ENCODE assay signal across 35 cellular contexts in genomic region chr2:81247648-81248047, GRCh38.
DNase-seq lines count a peak whose midpoint lies in the region; ATAC-seq, FAIRE-seq and TF ChIP-seq lines count a peak whose summit lies in the region.
"Had no signal": no experiment of that assay in that cellular context is flagged by ENCODE, and none has a peak within 500 bp of the region (broad histone marks: within the 10 kb centered on the region; RNA-seq: fewer than 3 reads in every experiment).

No MANE protein-coding gene starts in this region.

- peak in 1 of 2 experiments; percentile 77; a peak in 1 of 4 replicates for TF ChIP-seq EP300 in HepG2 (IDR thresholded peaks at IDR 0.05; ENCODE audit: low read depth in 2 of 2, low read length in 2 of 2)
- TF ChIP-seq EP300 in HepG2 (CRISPR knock-in tag; IDR thresholded peaks at IDR 0.05; ENCODE audit: borderline replicate concordance): no peak

- no peaks in the 10 kb centered on the region for H3K36me3 Mint-ChIP-seq in type B pancreatic cell
- H3K36me3 Mint-ChIP-seq: activated naive CD4-positive, alpha-beta T cell treated with anti-CD3 and anti-CD28 coated beads, Interleukin-2, amount 50 U/mL, for 24 hours; CD4-positive, CD25-positive, alpha-beta regulatory T cell had no signal

- intact Hi-C loops in HepG2 (cut with micrococcal nuclease; ENCODE audit: unreplicated experiment): no loop called here
- intact Hi-C loops in left cardiac atrium (cut with DNase I): no loop called here

- no peak overlapping the region for H2AFZ ChIP-seq in KMS-11 (ENCODE audit: low read depth)
- no peak overlapping the region for H2AFZ ChIP-seq in HepG2 (ENCODE audit: low read length)
- H2AFZ ChIP-seq: parathyroid adenoma had no signal

- H3K4me3 ChIP-seq in KMS-11 (IDR thresholded peaks at IDR 0.05; ENCODE audit: insufficient read depth, low read depth, low read length) (no peak overlapping the region), HepG2 (replicated peaks in 1 of 3; ENCODE audit: insufficient read depth in 1 of 3, low read depth in 2 of 3, low read length in 3 of 3) (no peak overlapping the region)
- H3K4me3 ChIP-seq: gastrocnemius medialis, HAP-1, right atrium auricular region, SJSA1, smooth muscle cell, suprapubic skin, upper lobe of right lung had no signal

- H3K4me2 ChIP-seq in KMS-11 (peak overlapping the region; percentile 24; the same call in 1 of the 2 replicates), HepG2 (ENCODE audit: low read depth, low read length) (no peak overlapping the region)
- H3K4me2 ChIP-seq: smooth muscle cell had no signal

- H3K9ac ChIP-seq in KMS-11 (no peak overlapping the region), HepG2 (ENCODE audit: insufficient read depth, low read depth, low read length) (no peak overlapping the region)
- H3K9ac ChIP-seq: parathyroid adenoma had no signal

- no peaks in the 10 kb centered on the region for H3K27me3 Mint-ChIP-seq in type B pancreatic cell
- H3K27me3 Mint-ChIP-seq: activated naive CD4-positive, alpha-beta T cell treated with anti-CD3 and anti-CD28 coated beads, Interleukin-2, amount 50 U/mL, for 24 hours; CD4-positive, CD25-positive, alpha-beta regulatory T cell had no signal

- H3K4me1 ChIP-seq in KMS-11 (ENCODE audit: low read depth, poor library complexity, severe bottlenecking) (peaks cover 15% of the 10 kb centered on the region), HepG2 (ENCODE audit: insufficient read depth, low read length) (peaks cover 12% of the 10 kb centered on the region)
- H3K4me1 ChIP-seq: gastrocnemius medialis, HAP-1, parathyroid adenoma, right atrium auricular region, SJSA1, suprapubic skin, upper lobe of right lung had no signal

- H3K27me3 ChIP-seq in KMS-11 (ENCODE audit: insufficient read depth, low read depth) (no peaks in the 10 kb centered on the region), HepG2 (ENCODE audit: control insufficient read depth in 1 of 2, insufficient read depth in 2 of 2, low read length in 2 of 2) (no peaks in the 10 kb centered on the region)
- H3K27me3 ChIP-seq: gastrocnemius medialis, right atrium auricular region, SJSA1, suprapubic skin, upper lobe of right lung had no signal

- POLR2A ChIA-PET in HepG2 (lab: Yijun Ruan, JAX): no interaction called here

- DNase-seq in D721Med (ENCODE audit: insufficient read length, low spot score) (no peak), HepG2 (ENCODE audit: low spot score) (peak; percentile 80), iPS-NIHi7 (ENCODE audit: extremely low spot score) (no peak), type B pancreatic cell (ENCODE audit: extremely low spot score, unreplicated experiment) (no peak), left cardiac atrium (no peak), RKO (ENCODE audit: low spot score) (no peak)
- DNase-seq: activated CD4-positive, alpha-beta T cell treated with anti-CD3 and anti-CD28 coated beads for 4 hours; activated CD8-positive, alpha-beta memory T cell treated with anti-CD3 and anti-CD28 coated beads for 24 hours; activated T-cell treated with anti-CD3 and anti-CD28 coated beads for 4 hours; amniotic stem cell; CD4-positive, CD25-positive, alpha-beta regulatory T cell; DND-41; gastrocnemius medialis; GF-D8; hippocampal formation; left colon; mesenchymal stem cell; NCI-H2029 treated with DMSO at 0.1 percent for 48 hours; NCI-H69; stimulated activated naive CD4-positive, alpha-beta T cell treated with Interleukin-2 at 50 U/mL for 16 hours; T1000; upper lobe of right lung had no signal

- CTCF ChIA-PET in HepG2 (lab: Yijun Ruan, JAX; ENCODE audit: low intra/inter-chr PET ratio, low total read pairs): no interaction called here

- H4K20me1 ChIP-seq in KMS-11 (ENCODE audit: insufficient read depth) (no peaks in the 10 kb centered on the region), HepG2 (ENCODE audit: insufficient read depth, low read length) (no peaks in the 10 kb centered on the region)

- H3K9me3 ChIP-seq in HepG2 (ENCODE audit: low read length): peaks cover 4% of the 10 kb centered on the region
- H3K9me3 ChIP-seq: gastrocnemius medialis, HAP-1, right atrium auricular region, upper lobe of right lung had no signal

- ATAC-seq in HG02588 (IDR thresholded peaks at IDR 0.05; ENCODE audit: unreplicated experiment): peak; percentile 58
- peak; percentile 100 for ATAC-seq in HepG2
- no peak for ATAC-seq in left cardiac atrium
- ATAC-seq: gastrocnemius medialis, left colon, upper lobe of right lung had no signal

- TF ChIP-seq CTCF in D721Med (IDR thresholded peaks at IDR 0.05; ENCODE audit: insufficient read depth, missing control alignments) (no peak), KMS-11 (conservative IDR thresholded peaks at IDR 0.05; ENCODE audit: low read depth, low read length) (no peak), HepG2 (CRISPR knock-in tag; IDR thresholded peaks at IDR 0.05) (no peak), type B pancreatic cell (conservative IDR thresholded peaks at IDR 0.05) (no peak)

- in situ Hi-C loops in HepG2 (cut with HindIII; ENCODE audit: extremely low pct_ligation_motif_present, low pct_unique_long_range_greater_than_20kb): no loop called here

- no peak overlapping the region for H3K4me3 Mint-ChIP-seq in type B pancreatic cell
- H3K4me3 Mint-ChIP-seq: activated naive CD4-positive, alpha-beta T cell treated with anti-CD3 and anti-CD28 coated beads, Interleukin-2, amount 50 U/mL, for 24 hours; CD4-positive, CD25-positive, alpha-beta regulatory T cell; neural crest cell had no signal

- no peak overlapping the region for H3K27ac ChIP-seq in KMS-11
- no peak overlapping the region for H3K27ac ChIP-seq in HepG2 (ENCODE audit: extremely low read length, insufficient read depth, low read length)
- H3K27ac ChIP-seq: gastrocnemius medialis, parathyroid adenoma, right atrium auricular region, SJSA1, suprapubic skin, upper lobe of right lung, VCaP had no signal

- no peak for TF ChIP-seq RAD21 in HepG2 (CRISPR knock-in tag; IDR thresholded peaks at IDR 0.05)

- no peaks in the 10 kb centered on the region for H3K36me3 ChIP-seq in KMS-11 (ENCODE audit: insufficient read depth)
- H3K36me3 ChIP-seq in HepG2 (replicated peaks in 1 of 2; ENCODE audit: control insufficient read depth in 1 of 2, insufficient read depth in 2 of 2, low read length in 2 of 2): no peaks in the 10 kb centered on the region
- H3K36me3 ChIP-seq: gastrocnemius medialis, HAP-1, right atrium auricular region, SJSA1, suprapubic skin, upper lobe of right lung had no signal

- H3K79me2 ChIP-seq in KMS-11 (ENCODE audit: insufficient read depth, low read depth) (no peaks in the 10 kb centered on the region), HepG2 (ENCODE audit: insufficient read depth, low read length) (no peaks in the 10 kb centered on the region)
- H3K79me2 ChIP-seq: parathyroid adenoma had no signal

- peaks cover 5% of the 10 kb centered on the region for H3K4me1 Mint-ChIP-seq in type B pancreatic cell (ENCODE audit: unreplicated experiment)
- H3K4me1 Mint-ChIP-seq: activated naive CD4-positive, alpha-beta T cell treated with anti-CD3 and anti-CD28 coated beads, Interleukin-2, amount 50 U/mL, for 24 hours; CD4-positive, CD25-positive, alpha-beta regulatory T cell had no signal

- peak; percentile 38 for FAIRE-seq in D721Med (lab: Jason Lieb, UNC)
- peak; percentile 77 for FAIRE-seq in HepG2 (lab: Jason Lieb, UNC)
- FAIRE-seq: A204.1 had no signal

- no peak for TF ChIP-seq POLR2A in HepG2 (IDR thresholded peaks at IDR 0.05; ENCODE audit: insufficient read depth in 1 of 2, low read depth in 2 of 2, low read length in 2 of 2)

- no TSS peak for BruUV-seq in HepG2 (replicated peaks; lab: Mats Ljungman, UMichigan)

- H3K9me3 Mint-ChIP-seq in type B pancreatic cell: no peaks in the 10 kb centered on the region

- 3% methylated on average over 3 of the region's 3 CpGs for WGBS in HepG2 (ENCODE audit: low lambda C conversion rate)

- no peak overlapping the region for H3K27ac Mint-ChIP-seq in type B pancreatic cell
- H3K27ac Mint-ChIP-seq: activated naive CD4-positive, alpha-beta T cell treated with anti-CD3 and anti-CD28 coated beads, Interleukin-2, amount 50 U/mL, for 24 hours; activated T-helper 2 cell treated with anti-CD3 and anti-CD28 coated beads, Interferon-gamma antibody, Interleukin-2, Interleukin-4, amounts not matched to agents 10 μg/mL and 5 μg/mL and 100 μg/mL, durations not matched to agents 14 hours and 24 hours and 36 hours; CD4-positive, CD25-positive, alpha-beta regulatory T cell had no signal

TF ChIP-seq in HepG2, 621 proteins besides CTCF, POLR2A, EP300 and RAD21 (continues in another document):
- TF ChIP-seq ZNF331 (CRISPR knock-in tag; IDR thresholded peaks at IDR 0.05): peak; percentile 79; the same call in 1 of the 2 replicates
- TF ChIP-seq PITX1 (CRISPR knock-in tag; IDR thresholded peaks at IDR 0.05): peak; percentile 43; the same call in 1 of the 2 replicates
- TF ChIP-seq FIP1L1 (IDR thresholded peaks at IDR 0.05; ENCODE audit: borderline replicate concordance, insufficient read depth, low read depth, low read length): no peak
- TF ChIP-seq ISX (CRISPR knock-in tag; conservative IDR thresholded peaks at IDR 0.05): no peak
- TF ChIP-seq, protein P1, sequence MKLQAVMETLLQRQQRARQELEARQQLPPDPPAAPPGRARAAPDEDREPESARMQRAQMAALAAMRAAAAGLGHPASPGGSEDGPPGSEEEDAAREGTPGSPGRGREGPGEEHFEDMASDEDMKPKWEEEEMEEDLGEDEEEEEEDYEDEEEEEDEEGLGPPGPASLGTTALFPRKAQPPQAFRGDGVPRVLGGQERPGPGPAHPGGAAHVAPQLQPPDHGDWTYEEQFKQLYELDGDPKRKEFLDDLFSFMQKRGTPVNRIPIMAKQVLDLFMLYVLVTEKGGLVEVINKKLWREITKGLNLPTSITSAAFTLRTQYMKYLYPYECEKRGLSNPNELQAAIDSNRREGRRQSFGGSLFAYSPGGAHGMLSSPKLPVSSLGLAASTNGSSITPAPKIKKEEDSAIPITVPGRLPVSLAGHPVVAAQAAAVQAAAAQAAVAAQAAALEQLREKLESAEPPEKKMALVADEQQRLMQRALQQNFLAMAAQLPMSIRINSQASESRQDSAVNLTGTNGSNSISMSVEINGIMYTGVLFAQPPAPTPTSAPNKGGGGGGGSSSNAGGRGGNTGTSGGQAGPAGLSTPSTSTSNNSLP (IDR thresholded peaks at IDR 0.05; ENCODE audit: low read depth, low read length): 0 out of 2 replicates have a peak, but pooled peaks have one; percentile 32
- TF ChIP-seq ARNT (IDR thresholded peaks at IDR 0.05): no peak
- no peak for TF ChIP-seq NR3C1 (CRISPR knock-in tag; IDR thresholded peaks at IDR 0.05)
- peak; percentile 71 for TF ChIP-seq CEBPG (CRISPR knock-in tag; IDR thresholded peaks at IDR 0.05)
- TF ChIP-seq HOXD1 (CRISPR knock-in tag; IDR thresholded peaks at IDR 0.05): no peak
- no peak for TF ChIP-seq ZNF296 (CRISPR knock-in tag; conservative IDR thresholded peaks at IDR 0.05)
- TF ChIP-seq CEBPB (IDR thresholded peaks at IDR 0.05; ENCODE audit: borderline replicate concordance, low read depth, low read length): peak; percentile 75
- peak; percentile 70; the same call in 1 of the 2 replicates for TF ChIP-seq ZNF232 (CRISPR knock-in tag; IDR thresholded peaks at IDR 0.05; ENCODE audit: borderline replicate concordance)
- no peak for TF ChIP-seq ZNF557 (CRISPR knock-in tag; IDR thresholded peaks at IDR 0.05)
- peak; percentile 77 for TF ChIP-seq TBL1XR1 (IDR thresholded peaks at IDR 0.05; ENCODE audit: borderline replicate concordance, low read length, partially characterized antibody)
- no peak for TF ChIP-seq ZNF792 (CRISPR knock-in tag; IDR thresholded peaks at IDR 0.05)

Comparison
In these comparisons a context has a peak if more than half of its experiments do, and no peak if none do; other contexts are left out.
1. ATAC-seq: peak in HG02588 (single experiment) and HepG2 (single experiment); none in left cardiac atrium (0 of 2).